13 cellular contexts compared by ENCODE assay signal in genomic region chr10:84493951-84494848, GRCh38.
DNase-seq lines count a peak whose midpoint lies in the region; FAIRE-seq and TF ChIP-seq lines count a peak whose summit lies in the region.
"Had no signal": no experiment of that assay in that cellular context is flagged by ENCODE, and none has a peak within 500 bp of the region (broad histone marks: within the 10 kb centered on the region; RNA-seq: fewer than 3 reads in every experiment).

No MANE protein-coding gene starts in this region.

- in situ Hi-C loops in ACHN (cut with HindIII; ENCODE audit: low pct_ligation_motif_present, low pct_unique_long_range_greater_than_20kb, low sequenced_read_pairs): no loop called here
- in situ Hi-C loops in astrocyte of the spinal cord (cut with HindIII; ENCODE audit: low sequenced_read_pairs): no loop called here

- DNase-seq in ACHN: peak; percentile 86
- peak; percentile 48 for DNase-seq in HTR-8/SVneo (ENCODE audit: insufficient read length, low spot score)
- DNase-seq in astrocyte of the spinal cord (ENCODE audit: low read depth, low spot score): peak; percentile 62
- DNase-seq in keratinocyte (ENCODE audit: low read depth, low spot score): peak; percentile 17
- no peak for DNase-seq in coronary artery (ENCODE audit: low spot score)
- DNase-seq in NK-92 treated with Interleukin-12 subunit alpha and Interleukin-12 subunit beta, amount 100 ng/mL, for 24 hours (lab: John Stamatoyannopoulos, UW): no peak
- no peak for DNase-seq in SKM-1 (lab: John Stamatoyannopoulos, UW; ENCODE audit: unreplicated experiment)
- no peak for DNase-seq in MV-4-11 (lab: John Stamatoyannopoulos, UW)
- DNase-seq: activated CD8-positive, alpha-beta memory T cell treated with anti-CD3 and anti-CD28 coated beads for 24 hours; NCI-H524; spleen; stimulated activated naive CD8-positive, alpha-beta T cell treated with anti-CD3 and anti-CD28 coated beads, Interleukin-15, Interleukin-2, amounts not matched to agents 100 U/mL and 50 U/mL, for 24 hours had no signal

- H3K4me3 ChIP-seq in astrocyte of the spinal cord (ENCODE audit: low read depth, low read length): no peak overlapping the region
- H3K4me3 ChIP-seq in keratinocyte (ENCODE audit: control insufficient read depth in 2 of 3, extremely low read depth in 1 of 3, insufficient read depth in 2 of 3, low read depth in 1 of 3, low read length in 3 of 3): peak overlapping the region in 2 of 3 experiments; percentile 62 to 64
- H3K4me3 ChIP-seq in coronary artery: no peak overlapping the region
- H3K4me3 ChIP-seq: BLaER1, spleen had no signal

- no peaks in the 10 kb centered on the region for H3K9me3 ChIP-seq in keratinocyte (ENCODE audit: control insufficient read depth, low read depth, low read length)
- H3K9me3 ChIP-seq: BLaER1 had no signal

- H3K9me1 ChIP-seq in keratinocyte (ENCODE audit: control insufficient read depth, extremely low read depth, insufficient read depth, low read length): no peaks in the 10 kb centered on the region

- no peaks in the 10 kb centered on the region for H3K27me3 ChIP-seq in keratinocyte (ENCODE audit: control insufficient read depth, extremely low read depth, insufficient read depth, low read length)
- H3K27me3 ChIP-seq: BLaER1, spleen had no signal

- peak overlapping the region; percentile 28 for H3K9ac ChIP-seq in keratinocyte (ENCODE audit: control insufficient read depth, extremely low read depth, insufficient read depth, low read length)
- H3K9ac ChIP-seq: BLaER1 had no signal

- H4K20me1 ChIP-seq in keratinocyte (ENCODE audit: control insufficient read depth, extremely low read depth, insufficient read depth, low read length): no peaks in the 10 kb centered on the region
- H4K20me1 ChIP-seq: BLaER1 had no signal

- H2AFZ ChIP-seq in keratinocyte (ENCODE audit: control insufficient read depth, low read length): peak overlapping the region; percentile 71

- TF ChIP-seq CTCF in astrocyte of the spinal cord (IDR thresholded peaks at IDR 0.05; ENCODE audit: low read depth, low read length): no peak
- TF ChIP-seq CTCF in keratinocyte (optimal IDR thresholded peaks at IDR 0.05 in 1 of 3, IDR thresholded peaks at IDR 0.05 in 1 of 3, conservative IDR thresholded peaks at IDR 0.05 in 1 of 3; ENCODE audit: extremely low read depth in 1 of 3, insufficient read depth in 2 of 3, low read length in 3 of 3): no peak
- TF ChIP-seq CTCF in coronary artery (IDR thresholded peaks at IDR 0.05): no peak

- dilution Hi-C loops in keratinocyte (cut with MboI; ENCODE audit: extremely low pct_ligation_motif_present, low sequenced_read_pairs): no loop called here

- peaks cover 23% of the 10 kb centered on the region for H3K4me1 ChIP-seq in keratinocyte (ENCODE audit: control insufficient read depth, extremely low read depth, insufficient read depth, low read length)
- H3K4me1 ChIP-seq: BLaER1 had no signal

- peaks cover 13% of the 10 kb centered on the region for H3K79me2 ChIP-seq in keratinocyte (ENCODE audit: control insufficient read depth, insufficient read depth, low read length)

- no peaks in the 10 kb centered on the region for H3K36me3 ChIP-seq in keratinocyte (ENCODE audit: control insufficient read depth in 2 of 2, extremely low read depth in 1 of 2, insufficient read depth in 2 of 2, low read length in 2 of 2)

- H3K27ac ChIP-seq in keratinocyte (ENCODE audit: control insufficient read depth, insufficient read depth, low read length) (peak overlapping the region; percentile 50), coronary artery (no peak overlapping the region)
- H3K27ac ChIP-seq: BLaER1 had no signal

- H3K4me2 ChIP-seq in keratinocyte (ENCODE audit: control insufficient read depth, extremely low read depth, insufficient read depth, low read depth, low read length): peak overlapping the region; percentile 88
- H3K4me2 ChIP-seq: BLaER1 had no signal

- FAIRE-seq in HTR-8/SVneo (lab: Jason Lieb, UNC): peak; percentile 23
- FAIRE-seq in keratinocyte (lab: Jason Lieb, UNC): peak; percentile 99

Comparison
In these comparisons a context has a peak if more than half of its experiments do, and no peak if none do; other contexts are left out.
1. DNase-seq: peak in ACHN (single experiment), HTR-8/SVneo (single experiment), astrocyte of the spinal cord (single experiment) and keratinocyte (single experiment); none in coronary artery (single experiment), NK-92 treated with Interleukin-12 subunit alpha and Interleukin-12 subunit beta, amount 100 ng/mL, for 24 hours (single experiment), SKM-1 (single experiment) and MV-4-11 (single experiment).
2. H3K4me3 ChIP-seq: peak in keratinocyte (2 of 3); none in astrocyte of the spinal cord (single experiment) and coronary artery (single experiment).